In genomic region chr1:162360874-162361260, GRCh38 we compare ENCODE assay signal across 1 cellular context.
TF ChIP-seq lines count a peak whose summit lies in the region.

No MANE protein-coding gene starts in this region.

TF ChIP-seq in K562, 482 proteins besides CTCF, POLR2A, EP300 and RAD21:
- no peak for TF ChIP-seq ZNF121 (CRISPR knock-in tag; conservative IDR thresholded peaks at IDR 0.05)
- TF ChIP-seq PHTF2 (CRISPR knock-in tag; IDR thresholded peaks at IDR 0.05), result no peak
- no peak for TF ChIP-seq NFE2L1 (tag; IDR thresholded peaks at IDR 0.05; ENCODE audit: borderline replicate concordance, low read depth)
- no peak for TF ChIP-seq LCOR (CRISPR knock-in tag; IDR thresholded peaks at IDR 0.05)
- TF ChIP-seq TFAM (CRISPR knock-in tag; conservative IDR thresholded peaks at IDR 0.05), result no peak
- TF ChIP-seq CHD4 (IDR thresholded peaks at IDR 0.05; ENCODE audit: insufficient read depth, insufficient replicate concordance, low read depth, low read length, poor library complexity, severe bottlenecking), result no peak
- TF ChIP-seq NKRF (IDR thresholded peaks at IDR 0.05; ENCODE audit: borderline replicate concordance), result no peak
- TF ChIP-seq ZNF23 (CRISPR knock-in tag; IDR thresholded peaks at IDR 0.05), result no peak
